In genomic region chr13:93397619-93398018, GRCh38 we compare ENCODE assay signal across 23 cellular contexts.
DNase-seq lines count a peak whose midpoint lies in the region; ATAC-seq, FAIRE-seq and TF ChIP-seq lines count a peak whose summit lies in the region.
"Had no signal": no experiment of that assay in that cellular context is flagged by ENCODE, and none has a peak within 500 bp of the region (broad histone marks: within the 10 kb centered on the region; RNA-seq: fewer than 3 reads in every experiment).

No MANE protein-coding gene starts in this region.

- ATAC-seq in IMR-90 (ENCODE audit: low read depth): 0 out of 2 replicates have a peak, but pooled peaks have one; percentile 14
- no peak for ATAC-seq in HG03095 (IDR thresholded peaks at IDR 0.05; ENCODE audit: unreplicated experiment)
- ATAC-seq: GM12878, GM23338 had no signal

- dilution Hi-C loops in IMR-90 (cut with HindIII; ENCODE audit: low sequenced_read_pairs, unreplicated experiment): no loop called here

- H3K4me3 ChIP-seq in A673 (ENCODE audit: low read depth, low read length, poor library complexity, severe bottlenecking): no peak overlapping the region
- no peak overlapping the region for H3K4me3 ChIP-seq in IMR-90 (ENCODE audit: insufficient read depth, low read depth, low read length)
- H3K4me3 ChIP-seq in astrocyte (ENCODE audit: insufficient read depth, low read depth, low read length): no peak overlapping the region
- H3K4me3 ChIP-seq in osteoblast (ENCODE audit: insufficient read depth, low read length): no peak overlapping the region
- H3K4me3 ChIP-seq: BLaER1 treated with 17β-estradiol and CSF1 and Interleukin-3, amounts not matched to agents 10 nM and 100 nM; GM12878; GM23338; HAP-1 had no signal

- CTCF ChIA-PET in A673 (lab: Charles Lee): no interaction called here
- CTCF ChIA-PET in IMR-90 (lab: Yijun Ruan, JAX): no interaction called here

- no peak overlapping the region for H2AK5ac ChIP-seq in IMR-90 (ENCODE audit: low read depth, low read length)

- BruUV-seq in A673 (replicated peaks; lab: Mats Ljungman, UMichigan): no TSS peak
- no TSS peak for BruUV-seq in IMR-90 (replicated peaks; lab: Mats Ljungman, UMichigan)

- H3K27ac ChIP-seq in A673 (ENCODE audit: low read depth, low read length, poor library complexity, severe bottlenecking) (peak overlapping the region; percentile 11), IMR-90 (ENCODE audit: insufficient read depth, low read length) (no peak overlapping the region), astrocyte (ENCODE audit: low read depth, low read length) (no peak overlapping the region), osteoblast (ENCODE audit: low read depth, low read length) (no peak overlapping the region)
- H3K27ac ChIP-seq: 22Rv1; BLaER1 treated with 17β-estradiol and CSF1 and Interleukin-3, amounts not matched to agents 10 nM and 100 nM had no signal

- no peak for TF ChIP-seq POLR2A in IMR-90 (IDR thresholded peaks at IDR 0.05; ENCODE audit: low read depth, low read length)

- no peak overlapping the region for H4K8ac ChIP-seq in IMR-90 (ENCODE audit: low read depth in 2 of 2, low read length in 2 of 2)

- TF ChIP-seq CTCF in A673 (conservative IDR thresholded peaks at IDR 0.05; ENCODE audit: low read depth, low read length) (no peak), IMR-90 (conservative IDR thresholded peaks at IDR 0.05; ENCODE audit: low read depth, low read length) (no peak), astrocyte (IDR thresholded peaks at IDR 0.05; ENCODE audit: insufficient read depth, low read depth, low read length) (no peak), osteoblast (IDR thresholded peaks at IDR 0.05; ENCODE audit: extremely low read depth, low read depth, low read length) (no peak), type B pancreatic cell (conservative IDR thresholded peaks at IDR 0.05) (no peak)

- H4K91ac ChIP-seq in IMR-90 (ENCODE audit: insufficient read depth, low read depth, low read length): no peak overlapping the region

- H3K4ac ChIP-seq in IMR-90 (ENCODE audit: low read depth, low read length): no peak overlapping the region

- POLR2A ChIA-PET in A673 (lab: Charles Lee; ENCODE audit: low non-redundant PET): interaction anchor here (0.7 kb wide), 1 partner anchor 49 kb away, joined by 3 read pairs; no protein-coding TSS in a partner anchor
- POLR2A ChIA-PET in IMR-90 (lab: Charles Lee; ENCODE audit: unreplicated experiment): no interaction called here

- H3K9me3 Mint-ChIP-seq in astrocyte (ENCODE audit: unreplicated experiment) (no peaks in the 10 kb centered on the region), type B pancreatic cell (peaks cover 10% of the 10 kb centered on the region)
- H3K9me3 Mint-ChIP-seq: CD8-positive, alpha-beta memory T cell; GM23338 had no signal

- no peak overlapping the region for H2BK5ac ChIP-seq in IMR-90 (ENCODE audit: low read depth, low read length, poor library complexity, severe bottlenecking)

- H3K18ac ChIP-seq in IMR-90 (ENCODE audit: low read depth, low read length): no peak overlapping the region

- H3K4me3 Mint-ChIP-seq in astrocyte (ENCODE audit: unreplicated experiment) (no peak overlapping the region), type B pancreatic cell (no peak overlapping the region)
- H3K4me3 Mint-ChIP-seq: CD14-positive monocyte; CD4-positive, alpha-beta T cell; CD8-positive, alpha-beta memory T cell; GM23338 had no signal

- no peak overlapping the region for H2BK20ac ChIP-seq in IMR-90 (ENCODE audit: low read depth, low read length)

- H2AFZ ChIP-seq in IMR-90 (replicated peaks; ENCODE audit: low read length, poor library complexity): no peak overlapping the region
- H2AFZ ChIP-seq in astrocyte (ENCODE audit: low read depth, low read length): no peak overlapping the region
- H2AFZ ChIP-seq in osteoblast (ENCODE audit: low read length): no peak overlapping the region
- H2AFZ ChIP-seq: GM23338 had no signal

- no peak overlapping the region for H3K14ac ChIP-seq in IMR-90 (replicated peaks; ENCODE audit: low read depth, low read length)

- H3K56ac ChIP-seq in IMR-90 (ENCODE audit: extremely low read depth, insufficient read depth, low read length): no peak overlapping the region

- H3K36me3 ChIP-seq in A673 (ENCODE audit: insufficient read depth, low read length, poor library complexity, severe bottlenecking) (no peaks in the 10 kb centered on the region), IMR-90 (ENCODE audit: control insufficient read depth, insufficient read depth, low read length) (no peaks in the 10 kb centered on the region), astrocyte (ENCODE audit: insufficient read depth, low read length) (no peaks in the 10 kb centered on the region), osteoblast (ENCODE audit: insufficient read depth, low read length) (no peaks in the 10 kb centered on the region)
- H3K36me3 ChIP-seq: BE2C; BLaER1 treated with 17β-estradiol and CSF1 and Interleukin-3, amounts not matched to agents 10 nM and 100 nM; HAP-1 had no signal

- H3K79me2 ChIP-seq in astrocyte (ENCODE audit: insufficient read depth, low read length): peaks cover 8% of the 10 kb centered on the region
- no peaks in the 10 kb centered on the region for H3K79me2 ChIP-seq in osteoblast (ENCODE audit: insufficient read depth, low read length)

- FAIRE-seq in astrocyte (lab: Jason Lieb, UNC): peak; percentile 20
- FAIRE-seq: D721Med, GM12878 had no signal

- H3K9ac ChIP-seq in IMR-90 (ENCODE audit: low read depth, low read length): no peak overlapping the region
- no peak overlapping the region for H3K9ac ChIP-seq in astrocyte (ENCODE audit: low read length)
- H3K9ac ChIP-seq: BLaER1 treated with 17β-estradiol and CSF1 and Interleukin-3, amounts not matched to agents 10 nM and 100 nM had no signal

- TF ChIP-seq RAD21 in IMR-90 (IDR thresholded peaks at IDR 0.05; ENCODE audit: low read length): no peak

- H3K9me3 ChIP-seq in A673 (ENCODE audit: low read depth, low read length, poor library complexity, severe bottlenecking) (no peaks in the 10 kb centered on the region), IMR-90 (ENCODE audit: control insufficient read depth, insufficient read depth, low read length) (no peaks in the 10 kb centered on the region), astrocyte (ENCODE audit: insufficient read depth, low read depth, low read length) (no peaks in the 10 kb centered on the region), osteoblast (ENCODE audit: low read depth, low read length) (no peaks in the 10 kb centered on the region)
- H3K9me3 ChIP-seq: BE2C; BLaER1 treated with 17β-estradiol and CSF1 and Interleukin-3, amounts not matched to agents 10 nM and 100 nM; HAP-1 had no signal

- H2AK9ac ChIP-seq in IMR-90 (replicated peaks; ENCODE audit: low read depth, low read length, poor library complexity): no peak overlapping the region

- H2BK15ac ChIP-seq in IMR-90 (ENCODE audit: low read depth, low read length): no peak overlapping the region

- H3K79me1 ChIP-seq in IMR-90 (ENCODE audit: low read depth in 1 of 2, low read length in 2 of 2): no peaks in the 10 kb centered on the region; a peak in 1 of 4 replicates

- H3K4me2 ChIP-seq in IMR-90 (ENCODE audit: low read depth, low read length) (no peak overlapping the region), astrocyte (ENCODE audit: low read length) (no peak overlapping the region), osteoblast (ENCODE audit: insufficient read depth, low read length) (peak overlapping the region; percentile 65)
- H3K4me2 ChIP-seq: GM23338 had no signal

- no peaks in the 10 kb centered on the region for H3K27me3 ChIP-seq in A673 (replicated peaks; ENCODE audit: insufficient read depth, low read depth, low read length, poor library complexity)
- no peaks in the 10 kb centered on the region for H3K27me3 ChIP-seq in IMR-90 (ENCODE audit: control insufficient read depth, insufficient read depth, low read length)
- H3K27me3 ChIP-seq in astrocyte (ENCODE audit: insufficient read depth, low read length): no peaks in the 10 kb centered on the region
- H3K27me3 ChIP-seq in osteoblast (ENCODE audit: insufficient read depth, low read length): no peaks in the 10 kb centered on the region
- H3K27me3 ChIP-seq: BE2C; BLaER1 treated with 17β-estradiol and CSF1 and Interleukin-3, amounts not matched to agents 10 nM and 100 nM had no signal

- H4K20me1 ChIP-seq in IMR-90 (ENCODE audit: insufficient read depth, low read length) (no peaks in the 10 kb centered on the region), astrocyte (ENCODE audit: insufficient read depth, low read length) (peaks cover 33% of the 10 kb centered on the region), osteoblast (ENCODE audit: insufficient read depth, low read length) (peaks cover 2% of the 10 kb centered on the region)
- H4K20me1 ChIP-seq: BLaER1 treated with 17β-estradiol and CSF1 and Interleukin-3, amounts not matched to agents 10 nM and 100 nM had no signal

- peak; percentile 29 for DNase-seq in A673 (ENCODE audit: low spot score)
- no peak for DNase-seq in IMR-90
- DNase-seq in astrocyte (ENCODE audit: low read depth): no peak
- no peak for DNase-seq in osteoblast (ENCODE audit: insufficient read length, low spot score, missing footprints)
- DNase-seq in type B pancreatic cell (ENCODE audit: extremely low spot score, unreplicated experiment): no peak
- no peak for DNase-seq in stimulated activated naive CD4-positive, alpha-beta T cell (lab: John Stamatoyannopoulos, UW)
- DNase-seq in activated naive CD4-positive, alpha-beta T cell treated with anti-CD3 and anti-CD28 coated beads, Interleukin-2, amount 50 U/mL, for 16 hours: no peak
- DNase-seq: AML-193; BE2C; CD4-positive, alpha-beta T cell; CD8-positive, alpha-beta memory T cell; DMS 273 treated with DMSO at 0.1 percent for 48 hours; DMS79; EL; GDM1 had no signal

- H3K4me1 Mint-ChIP-seq in astrocyte (ENCODE audit: low read depth, unreplicated experiment) (peaks cover 35% of the 10 kb centered on the region), type B pancreatic cell (ENCODE audit: unreplicated experiment) (peaks cover 15% of the 10 kb centered on the region)
- H3K4me1 Mint-ChIP-seq: CD14-positive monocyte; CD8-positive, alpha-beta memory T cell had no signal

- no peak overlapping the region for H3K23ac ChIP-seq in IMR-90 (ENCODE audit: low read depth, low read length)

- H3K4me1 ChIP-seq in A673 (ENCODE audit: insufficient read depth, low read length, poor library complexity, severe bottlenecking) (peaks cover 28% of the 10 kb centered on the region), IMR-90 (ENCODE audit: control insufficient read depth, insufficient read depth, low read length) (no peaks in the 10 kb centered on the region), astrocyte (ENCODE audit: insufficient read depth, low read length) (no peaks in the 10 kb centered on the region), osteoblast (ENCODE audit: insufficient read depth, low read length) (peaks cover 16% of the 10 kb centered on the region)
- H3K4me1 ChIP-seq: HAP-1 had no signal

- no peak overlapping the region for H4K5ac ChIP-seq in IMR-90 (ENCODE audit: low read depth, low read length)

- H3K36me3 Mint-ChIP-seq in astrocyte (ENCODE audit: low read depth, unreplicated experiment) (peaks cover 2% of the 10 kb centered on the region), type B pancreatic cell (no peaks in the 10 kb centered on the region)
- H3K36me3 Mint-ChIP-seq: CD14-positive monocyte; CD8-positive, alpha-beta memory T cell had no signal

- H3K27ac Mint-ChIP-seq in astrocyte (ENCODE audit: unreplicated experiment) (no peak overlapping the region), type B pancreatic cell (no peak overlapping the region)
- H3K27ac Mint-ChIP-seq: CD14-positive monocyte; CD4-positive, alpha-beta T cell; CD8-positive, alpha-beta memory T cell had no signal

- no peaks in the 10 kb centered on the region for H3K27me3 Mint-ChIP-seq in astrocyte (ENCODE audit: low read depth, unreplicated experiment)
- no peaks in the 10 kb centered on the region for H3K27me3 Mint-ChIP-seq in type B pancreatic cell
- H3K27me3 Mint-ChIP-seq: CD4-positive, alpha-beta T cell had no signal

- H2BK120ac ChIP-seq in IMR-90 (ENCODE audit: low read depth, low read length): no peak overlapping the region

- in situ Hi-C loops in IMR-90 (cut with MboI; ENCODE audit: low sequenced_read_pairs): no loop called here

- no peaks in the 10 kb centered on the region for H3K9me1 ChIP-seq in IMR-90 (ENCODE audit: insufficient read depth, low read length)

- intact Hi-C loops in A673 (cut with micrococcal nuclease; ENCODE audit: unreplicated experiment): no loop called here
- intact Hi-C loops in IMR-90 (cut with micrococcal nuclease): no loop called here
